2 cellular contexts compared by ENCODE assay signal in genomic region chr6:143408151-143408786, GRCh38.
A peak's percentile ranks its signal among the peaks of the same experiment; 100 is the strongest.
TF ChIP-seq lines count a peak whose summit lies in the region.

No MANE protein-coding gene starts in this region.

TF ChIP-seq in HEK293, 187 proteins besides CTCF, POLR2A, EP300 and RAD21 (continued from another document):
- peak; percentile 49; the same call in 1 of the 2 replicates for TF ChIP-seq ZNF580 (tag by site-specific recombination; IDR thresholded peaks at IDR 0.05)
- TF ChIP-seq ZSCAN4 (tag by site-specific recombination; IDR thresholded peaks at IDR 0.05) = no peak
- no peak for TF ChIP-seq ZFHX2 (tag by site-specific recombination; conservative IDR thresholded peaks at IDR 0.05)

TF ChIP-seq in H1, 55 proteins besides CTCF, POLR2A, EP300 and RAD21 (continued from another document):
- TF ChIP-seq TAF7 (optimal IDR thresholded peaks at IDR 0.05; ENCODE audit: borderline replicate concordance, low read depth, low read length) (no peak), SUZ12 (IDR thresholded peaks at IDR 0.05; ENCODE audit: low read length) (no peak), NRF1 (IDR thresholded peaks at IDR 0.05; ENCODE audit: low read depth, low read length) (no peak), FOSL1 (IDR thresholded peaks at IDR 0.05; ENCODE audit: insufficient read depth, low read depth, low read length) (no peak), NANOG (IDR thresholded peaks at IDR 0.05; ENCODE audit: insufficient read depth, low read depth, low read length, poor library complexity, severe bottlenecking) (no peak), KDM4A (IDR thresholded peaks at IDR 0.05; ENCODE audit: low read depth, low read length, severe bottlenecking) (no peak), TEAD4 (IDR thresholded peaks at IDR 0.05; ENCODE audit: low read depth, low read length) (no peak), CBX8 (IDR thresholded peaks at IDR 0.05; ENCODE audit: borderline replicate concordance, low read depth, low read length) (no peak), ASH2L (IDR thresholded peaks at IDR 0.05; ENCODE audit: low read length) (no peak), ZNF274 (IDR thresholded peaks at IDR 0.05; ENCODE audit: borderline replicate concordance, extremely low read depth, low read length) (no peak), GTF2F1 (IDR thresholded peaks at IDR 0.05; ENCODE audit: borderline replicate concordance, low read depth, low read length) (no peak), RXRA (IDR thresholded peaks at IDR 0.05; ENCODE audit: insufficient read depth, low read depth, low read length) (no peak)
